ENCODE assay signal across 1 cellular context in the genomic region with DNA sequence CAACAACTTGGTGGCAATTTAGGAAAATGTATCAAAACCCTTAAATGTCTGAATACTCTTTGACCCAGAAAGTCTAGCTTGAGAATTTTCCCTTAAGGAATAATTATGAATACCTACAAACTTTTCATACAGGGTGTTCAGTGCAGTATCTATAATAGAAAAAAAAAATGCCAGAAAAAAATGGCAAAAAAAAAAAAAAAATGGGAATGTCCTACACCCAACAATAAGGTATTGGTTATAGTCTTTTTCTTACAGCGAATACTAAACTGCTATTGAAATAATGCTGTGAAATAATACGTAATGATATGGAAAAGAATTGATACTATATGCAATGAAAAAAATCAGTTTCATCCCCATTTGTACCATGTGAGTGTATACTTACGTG.
TF ChIP-seq lines count a peak whose summit lies in the region.

No MANE protein-coding gene starts in this region.

TF ChIP-seq in H1, 55 proteins besides CTCF, POLR2A, EP300 and RAD21:
- no peak for TF ChIP-seq BCL11A (IDR thresholded peaks at IDR 0.05; ENCODE audit: low read depth in 2 of 2, low read length in 2 of 2)
- TF ChIP-seq SP4 (IDR thresholded peaks at IDR 0.05; ENCODE audit: low read length), result no peak
- no peak for TF ChIP-seq NANOG (IDR thresholded peaks at IDR 0.05; ENCODE audit: insufficient read depth, low read depth, low read length, poor library complexity, severe bottlenecking)
- no peak for TF ChIP-seq SAP30 (IDR thresholded peaks at IDR 0.05; ENCODE audit: insufficient read depth, insufficient replicate concordance, low read length)
- TF ChIP-seq PHF8 (conservative IDR thresholded peaks at IDR 0.05; ENCODE audit: low read depth, low read length), result no peak
- no peak for TF ChIP-seq POLR2AphosphoS5 (IDR thresholded peaks at IDR 0.05; ENCODE audit: low read depth, low read length)
- no peak for TF ChIP-seq RFX5 (IDR thresholded peaks at IDR 0.05; ENCODE audit: borderline replicate concordance, low read depth, low read length)
TF ChIP-seq in H1: peak in this region for 0.
